In the genomic region with DNA sequence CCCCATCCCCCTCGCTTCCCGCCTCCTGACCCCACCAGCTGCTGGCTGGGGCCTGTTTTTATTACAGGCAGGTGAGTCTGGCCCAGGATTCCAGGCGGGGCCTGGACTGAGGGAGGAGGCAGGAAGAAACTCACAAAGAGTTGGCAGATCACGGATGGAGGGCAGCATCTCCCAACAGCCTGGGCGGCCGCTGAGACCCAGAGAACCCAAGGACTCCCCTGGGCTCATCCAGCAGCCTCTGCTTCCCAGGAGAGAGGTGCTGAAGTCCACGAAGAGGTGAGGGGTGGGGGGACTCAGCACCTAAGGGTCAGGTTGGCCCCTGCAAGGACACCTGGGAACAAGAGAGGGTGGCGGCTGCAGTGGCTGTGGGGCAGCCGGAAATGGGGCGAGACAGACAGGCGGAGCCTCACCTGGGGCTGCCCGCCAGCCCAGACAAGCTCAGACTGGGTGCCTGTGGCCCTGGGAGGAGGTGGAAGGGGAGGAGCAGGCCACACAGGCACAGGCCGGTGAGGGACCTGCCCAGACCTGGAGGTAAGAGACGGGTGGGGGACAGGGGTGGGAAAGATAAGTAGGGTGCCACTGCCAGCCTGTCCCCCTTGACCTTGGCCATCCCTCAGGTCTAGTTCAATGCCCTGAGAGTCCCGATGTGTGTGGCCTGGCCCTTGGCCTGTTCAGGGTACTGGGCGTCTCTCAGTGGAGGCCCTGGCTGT, we compare ENCODE assay signal across 1 cellular context.
TF ChIP-seq lines count a peak whose summit lies in the region.

No MANE protein-coding gene starts in this region.

TF ChIP-seq in HepG2, 621 proteins besides CTCF, POLR2A, EP300 and RAD21 (continued from another document):
- TF ChIP-seq, protein P1, sequence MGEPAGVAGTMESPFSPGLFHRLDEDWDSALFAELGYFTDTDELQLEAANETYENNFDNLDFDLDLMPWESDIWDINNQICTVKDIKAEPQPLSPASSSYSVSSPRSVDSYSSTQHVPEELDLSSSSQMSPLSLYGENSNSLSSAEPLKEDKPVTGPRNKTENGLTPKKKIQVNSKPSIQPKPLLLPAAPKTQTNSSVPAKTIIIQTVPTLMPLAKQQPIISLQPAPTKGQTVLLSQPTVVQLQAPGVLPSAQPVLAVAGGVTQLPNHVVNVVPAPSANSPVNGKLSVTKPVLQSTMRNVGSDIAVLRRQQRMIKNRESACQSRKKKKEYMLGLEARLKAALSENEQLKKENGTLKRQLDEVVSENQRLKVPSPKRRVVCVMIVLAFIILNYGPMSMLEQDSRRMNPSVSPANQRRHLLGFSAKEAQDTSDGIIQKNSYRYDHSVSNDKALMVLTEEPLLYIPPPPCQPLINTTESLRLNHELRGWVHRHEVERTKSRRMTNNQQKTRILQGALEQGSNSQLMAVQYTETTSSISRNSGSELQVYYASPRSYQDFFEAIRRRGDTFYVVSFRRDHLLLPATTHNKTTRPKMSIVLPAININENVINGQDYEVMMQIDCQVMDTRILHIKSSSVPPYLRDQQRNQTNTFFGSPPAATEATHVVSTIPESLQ (CRISPR knock-in tag; conservative IDR thresholded peaks at IDR 0.05) = no peak
- TF ChIP-seq GLI4 (CRISPR knock-in tag; IDR thresholded peaks at IDR 0.05; ENCODE audit: borderline replicate concordance) (no peak), NR2C2 (CRISPR knock-in tag; IDR thresholded peaks at IDR 0.05; ENCODE audit: borderline replicate concordance) (no peak), MED13 (CRISPR knock-in tag; IDR thresholded peaks at IDR 0.05) (no peak), NFIB (CRISPR knock-in tag; IDR thresholded peaks at IDR 0.05; ENCODE audit: borderline replicate concordance) (no peak), HMG20A (CRISPR knock-in tag; IDR thresholded peaks at IDR 0.05; ENCODE audit: borderline replicate concordance) (no peak), TP53 (CRISPR knock-in tag; conservative IDR thresholded peaks at IDR 0.05) (no peak), ZNF44 (CRISPR knock-in tag; IDR thresholded peaks at IDR 0.05) (no peak), ZFAT (CRISPR knock-in tag; conservative IDR thresholded peaks at IDR 0.05) (no peak), MAFG (CRISPR knock-in tag; IDR thresholded peaks at IDR 0.05) (no peak), POLR2G (IDR thresholded peaks at IDR 0.05; ENCODE audit: low read depth, low read length) (peak; percentile 52), ZNF136 (CRISPR knock-in tag; IDR thresholded peaks at IDR 0.05; ENCODE audit: low read depth) (peak; percentile 78; the same call in 1 of the 2 replicates), ATAD3A (CRISPR knock-in tag; IDR thresholded peaks at IDR 0.05) (no peak), ZNF331 (CRISPR knock-in tag; IDR thresholded peaks at IDR 0.05) (peak; percentile 35; the same call in 1 of the 2 replicates), TBX3 (IDR thresholded peaks at IDR 0.05; ENCODE audit: borderline replicate concordance) (no peak), KDM4B (CRISPR knock-in tag; IDR thresholded peaks at IDR 0.05) (no peak), RARA (CRISPR knock-in tag; IDR thresholded peaks at IDR 0.05) (0 out of 2 replicates have a peak, but pooled peaks have one; percentile 5), NFYC (CRISPR knock-in tag; IDR thresholded peaks at IDR 0.05) (no peak; the same call in 1 of the 2 replicates), THYN1 (CRISPR knock-in tag; IDR thresholded peaks at IDR 0.05; ENCODE audit: borderline replicate concordance, low read depth) (no peak), ZNF430 (CRISPR knock-in tag; IDR thresholded peaks at IDR 0.05) (0 out of 2 replicates have a peak, but pooled peaks have one; percentile 48), PPARG (CRISPR knock-in tag; conservative IDR thresholded peaks at IDR 0.05) (0 out of 2 replicates have a peak, but pooled peaks have one; percentile 31), KAT8 (CRISPR knock-in tag; IDR thresholded peaks at IDR 0.05) (peak; percentile 48)
- TF ChIP-seq, protein P2, sequence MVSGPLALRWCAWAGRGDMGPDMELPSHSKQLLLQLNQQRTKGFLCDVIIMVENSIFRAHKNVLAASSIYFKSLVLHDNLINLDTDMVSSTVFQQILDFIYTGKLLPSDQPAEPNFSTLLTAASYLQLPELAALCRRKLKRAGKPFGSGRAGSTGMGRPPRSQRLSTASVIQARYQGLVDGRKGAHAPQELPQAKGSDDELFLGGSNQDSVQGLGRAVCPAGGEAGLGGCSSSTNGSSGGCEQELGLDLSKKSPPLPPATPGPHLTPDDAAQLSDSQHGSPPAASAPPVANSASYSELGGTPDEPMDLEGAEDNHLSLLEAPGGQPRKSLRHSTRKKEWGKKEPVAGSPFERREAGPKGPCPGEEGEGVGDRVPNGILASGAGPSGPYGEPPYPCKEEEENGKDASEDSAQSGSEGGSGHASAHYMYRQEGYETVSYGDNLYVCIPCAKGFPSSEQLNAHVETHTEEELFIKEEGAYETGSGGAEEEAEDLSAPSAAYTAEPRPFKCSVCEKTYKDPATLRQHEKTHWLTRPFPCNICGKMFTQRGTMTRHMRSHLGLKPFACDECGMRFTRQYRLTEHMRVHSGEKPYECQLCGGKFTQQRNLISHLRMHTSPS (CRISPR knock-in tag; IDR thresholded peaks at IDR 0.05; ENCODE audit: low read depth) = no peak
- TF ChIP-seq, protein P3, sequence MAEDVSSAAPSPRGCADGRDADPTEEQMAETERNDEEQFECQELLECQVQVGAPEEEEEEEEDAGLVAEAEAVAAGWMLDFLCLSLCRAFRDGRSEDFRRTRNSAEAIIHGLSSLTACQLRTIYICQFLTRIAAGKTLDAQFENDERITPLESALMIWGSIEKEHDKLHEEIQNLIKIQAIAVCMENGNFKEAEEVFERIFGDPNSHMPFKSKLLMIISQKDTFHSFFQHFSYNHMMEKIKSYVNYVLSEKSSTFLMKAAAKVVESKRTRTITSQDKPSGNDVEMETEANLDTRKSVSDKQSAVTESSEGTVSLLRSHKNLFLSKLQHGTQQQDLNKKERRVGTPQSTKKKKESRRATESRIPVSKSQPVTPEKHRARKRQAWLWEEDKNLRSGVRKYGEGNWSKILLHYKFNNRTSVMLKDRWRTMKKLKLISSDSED (CRISPR knock-in tag; IDR thresholded peaks at IDR 0.05) = no peak
- TF ChIP-seq, protein P4, sequence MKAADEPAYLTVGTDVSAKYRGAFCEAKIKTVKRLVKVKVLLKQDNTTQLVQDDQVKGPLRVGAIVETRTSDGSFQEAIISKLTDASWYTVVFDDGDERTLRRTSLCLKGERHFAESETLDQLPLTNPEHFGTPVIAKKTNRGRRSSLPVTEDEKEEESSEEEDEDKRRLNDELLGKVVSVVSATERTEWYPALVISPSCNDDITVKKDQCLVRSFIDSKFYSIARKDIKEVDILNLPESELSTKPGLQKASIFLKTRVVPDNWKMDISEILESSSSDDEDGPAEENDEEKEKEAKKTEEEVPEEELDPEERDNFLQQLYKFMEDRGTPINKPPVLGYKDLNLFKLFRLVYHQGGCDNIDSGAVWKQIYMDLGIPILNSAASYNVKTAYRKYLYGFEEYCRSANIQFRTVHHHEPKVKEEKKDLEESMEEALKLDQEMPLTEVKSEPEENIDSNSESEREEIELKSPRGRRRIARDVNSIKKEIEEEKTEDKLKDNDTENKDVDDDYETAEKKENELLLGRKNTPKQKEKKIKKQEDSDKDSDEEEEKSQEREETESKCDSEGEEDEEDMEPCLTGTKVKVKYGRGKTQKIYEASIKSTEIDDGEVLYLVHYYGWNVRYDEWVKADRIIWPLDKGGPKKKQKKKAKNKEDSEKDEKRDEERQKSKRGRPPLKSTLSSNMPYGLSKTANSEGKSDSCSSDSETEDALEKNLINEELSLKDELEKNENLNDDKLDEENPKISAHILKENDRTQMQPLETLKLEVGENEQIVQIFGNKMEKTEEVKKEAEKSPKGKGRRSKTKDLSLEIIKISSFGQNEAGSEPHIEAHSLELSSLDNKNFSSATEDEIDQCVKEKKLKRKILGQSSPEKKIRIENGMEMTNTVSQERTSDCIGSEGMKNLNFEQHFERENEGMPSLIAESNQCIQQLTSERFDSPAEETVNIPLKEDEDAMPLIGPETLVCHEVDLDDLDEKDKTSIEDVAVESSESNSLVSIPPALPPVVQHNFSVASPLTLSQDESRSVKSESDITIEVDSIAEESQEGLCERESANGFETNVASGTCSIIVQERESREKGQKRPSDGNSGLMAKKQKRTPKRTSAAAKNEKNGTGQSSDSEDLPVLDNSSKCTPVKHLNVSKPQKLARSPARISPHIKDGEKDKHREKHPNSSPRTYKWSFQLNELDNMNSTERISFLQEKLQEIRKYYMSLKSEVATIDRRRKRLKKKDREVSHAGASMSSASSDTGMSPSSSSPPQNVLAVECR (CRISPR knock-in tag; IDR thresholded peaks at IDR 0.05; ENCODE audit: borderline replicate concordance) = no peak; the same call in 1 of the 2 replicates
- TF ChIP-seq, protein P5, sequence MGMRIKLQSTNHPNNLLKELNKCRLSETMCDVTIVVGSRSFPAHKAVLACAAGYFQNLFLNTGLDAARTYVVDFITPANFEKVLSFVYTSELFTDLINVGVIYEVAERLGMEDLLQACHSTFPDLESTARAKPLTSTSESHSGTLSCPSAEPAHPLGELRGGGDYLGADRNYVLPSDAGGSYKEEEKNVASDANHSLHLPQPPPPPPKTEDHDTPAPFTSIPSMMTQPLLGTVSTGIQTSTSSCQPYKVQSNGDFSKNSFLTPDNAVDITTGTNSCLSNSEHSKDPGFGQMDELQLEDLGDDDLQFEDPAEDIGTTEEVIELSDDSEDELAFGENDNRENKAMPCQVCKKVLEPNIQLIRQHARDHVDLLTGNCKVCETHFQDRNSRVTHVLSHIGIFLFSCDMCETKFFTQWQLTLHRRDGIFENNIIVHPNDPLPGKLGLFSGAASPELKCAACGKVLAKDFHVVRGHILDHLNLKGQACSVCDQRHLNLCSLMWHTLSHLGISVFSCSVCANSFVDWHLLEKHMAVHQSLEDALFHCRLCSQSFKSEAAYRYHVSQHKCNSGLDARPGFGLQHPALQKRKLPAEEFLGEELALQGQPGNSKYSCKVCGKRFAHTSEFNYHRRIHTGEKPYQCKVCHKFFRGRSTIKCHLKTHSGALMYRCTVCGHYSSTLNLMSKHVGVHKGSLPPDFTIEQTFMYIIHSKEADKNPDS (CRISPR knock-in tag; IDR thresholded peaks at IDR 0.05) = no peak
- TF ChIP-seq, protein P6, sequence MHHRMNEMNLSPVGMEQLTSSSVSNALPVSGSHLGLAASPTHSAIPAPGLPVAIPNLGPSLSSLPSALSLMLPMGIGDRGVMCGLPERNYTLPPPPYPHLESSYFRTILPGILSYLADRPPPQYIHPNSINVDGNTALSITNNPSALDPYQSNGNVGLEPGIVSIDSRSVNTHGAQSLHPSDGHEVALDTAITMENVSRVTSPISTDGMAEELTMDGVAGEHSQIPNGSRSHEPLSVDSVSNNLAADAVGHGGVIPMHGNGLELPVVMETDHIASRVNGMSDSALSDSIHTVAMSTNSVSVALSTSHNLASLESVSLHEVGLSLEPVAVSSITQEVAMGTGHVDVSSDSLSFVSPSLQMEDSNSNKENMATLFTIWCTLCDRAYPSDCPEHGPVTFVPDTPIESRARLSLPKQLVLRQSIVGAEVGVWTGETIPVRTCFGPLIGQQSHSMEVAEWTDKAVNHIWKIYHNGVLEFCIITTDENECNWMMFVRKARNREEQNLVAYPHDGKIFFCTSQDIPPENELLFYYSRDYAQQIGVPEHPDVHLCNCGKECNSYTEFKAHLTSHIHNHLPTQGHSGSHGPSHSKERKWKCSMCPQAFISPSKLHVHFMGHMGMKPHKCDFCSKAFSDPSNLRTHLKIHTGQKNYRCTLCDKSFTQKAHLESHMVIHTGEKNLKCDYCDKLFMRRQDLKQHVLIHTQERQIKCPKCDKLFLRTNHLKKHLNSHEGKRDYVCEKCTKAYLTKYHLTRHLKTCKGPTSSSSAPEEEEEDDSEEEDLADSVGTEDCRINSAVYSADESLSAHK (CRISPR knock-in tag; IDR thresholded peaks at IDR 0.05; ENCODE audit: borderline replicate concordance) = no peak
- TF ChIP-seq, protein P7, sequence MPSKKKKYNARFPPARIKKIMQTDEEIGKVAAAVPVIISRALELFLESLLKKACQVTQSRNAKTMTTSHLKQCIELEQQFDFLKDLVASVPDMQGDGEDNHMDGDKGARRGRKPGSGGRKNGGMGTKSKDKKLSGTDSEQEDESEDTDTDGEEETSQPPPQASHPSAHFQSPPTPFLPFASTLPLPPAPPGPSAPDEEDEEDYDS (CRISPR knock-in tag; IDR thresholded peaks at IDR 0.05) = peak; percentile 16; the same call in 1 of the 2 replicates
